In genomic region chr5:302951-303350, GRCh38 we compare ENCODE assay signal across 17 cellular contexts.
"Had no signal": no experiment of that assay in that cellular context is flagged by ENCODE, and none has a peak within 500 bp of the region (broad histone marks: within the 10 kb centered on the region; RNA-seq: fewer than 3 reads in every experiment).

No MANE protein-coding gene starts in this region.

- H3K27me3 ChIP-seq: adrenal gland, esophagus muscularis mucosa, gastroesophageal sphincter, heart left ventricle had no signal

- H3K9me3 Mint-ChIP-seq: activated B cell treated with CpG ODN at 0.5 μM for 24 hours; activated naive CD4-positive, alpha-beta T cell treated with anti-CD3 and anti-CD28 coated beads, Interleukin-2, amount 10 ng/mL, durations not matched to agents 7 days and 5 days; activated T-cell treated with anti-CD3 and anti-CD28 coated beads, Interleukin-2, amount 50 U/mL, for 4 hours; dendritic cell treated with granulocyte-macrophage colony-stimulating factor and Interleukin-4, amounts not matched to agents 40 ng/mL and 50 ng/mL, for 4 days; stimulated activated naive CD8-positive, alpha-beta T cell treated with anti-CD3 and anti-CD28 coated beads, Interleukin-15, amount 100 ng/mL, for 72 hours; T-helper 2 cell treated with Interferon-gamma antibody and Interleukin-4, amounts not matched to agents 5 μg/mL and 100 μg/mL, for 36 hours had no signal

- H3K9me3 ChIP-seq: adrenal gland, esophagus muscularis mucosa, gastroesophageal sphincter, heart left ventricle had no signal

- DNase-seq: activated B cell treated with CpG ODN at 0.5 μM for 24 hours; activated CD4-positive, alpha-beta T cell treated with anti-CD3 and anti-CD28 coated beads for 4 hours; activated CD8-positive, alpha-beta T cell treated with anti-CD3 and anti-CD28 coated beads, Interleukin-2, amount 10 ng/mL, durations not matched to agents 7 days and 5 days; activated naive CD4-positive, alpha-beta T cell treated with anti-CD3 and anti-CD28 coated beads, Interleukin-2, amount 10 ng/mL, durations not matched to agents 7 days and 5 days; activated T-cell treated with anti-CD3 and anti-CD28 coated beads, Interleukin-2, amount 50 U/mL, for 4 hours; adrenal gland; effector CD8-positive, alpha-beta T cell; mesenchymal stem cell; occipital lobe; stimulated activated CD4-positive, alpha-beta T cell treated with anti-CD3 and anti-CD28 coated beads, Interleukin-2, amount 100 ng/mL, for 24 hours; stimulated activated naive CD8-positive, alpha-beta T cell treated with anti-CD3 and anti-CD28 coated beads, Interleukin-15, amount 100 ng/mL, for 72 hours; trophoblast cell had no signal

- H3K4me3 ChIP-seq: adrenal gland, esophagus muscularis mucosa, gastroesophageal sphincter, heart left ventricle had no signal

- H3K27me3 Mint-ChIP-seq: activated B cell treated with CpG ODN at 0.5 μM for 24 hours; activated naive CD4-positive, alpha-beta T cell treated with anti-CD3 and anti-CD28 coated beads, Interleukin-2, amount 10 ng/mL, durations not matched to agents 7 days and 5 days; dendritic cell treated with granulocyte-macrophage colony-stimulating factor and Interleukin-4, amounts not matched to agents 40 ng/mL and 50 ng/mL, for 4 days; stimulated activated naive CD8-positive, alpha-beta T cell treated with anti-CD3 and anti-CD28 coated beads, Interleukin-15, amount 100 ng/mL, for 72 hours had no signal

- H3K27ac Mint-ChIP-seq: activated B cell treated with CpG ODN at 0.5 μM for 24 hours; activated CD8-positive, alpha-beta T cell treated with anti-CD3 and anti-CD28 coated beads, Interleukin-2, amount 10 ng/mL, durations not matched to agents 7 days and 5 days; activated naive CD4-positive, alpha-beta T cell treated with anti-CD3 and anti-CD28 coated beads, Interleukin-2, amount 10 ng/mL, durations not matched to agents 7 days and 5 days; dendritic cell treated with granulocyte-macrophage colony-stimulating factor and Interleukin-4, amounts not matched to agents 40 ng/mL and 50 ng/mL, for 4 days; stimulated activated naive CD8-positive, alpha-beta T cell treated with anti-CD3 and anti-CD28 coated beads, Interleukin-15, amount 100 ng/mL, for 72 hours; T-helper 2 cell treated with Interferon-gamma antibody and Interleukin-4, amounts not matched to agents 5 μg/mL and 100 μg/mL, for 36 hours had no signal

- H3K4me1 ChIP-seq: gastroesophageal sphincter had no signal

- H3K27ac ChIP-seq: adrenal gland, esophagus muscularis mucosa, gastroesophageal sphincter, heart left ventricle had no signal

- H3K4me3 Mint-ChIP-seq: activated B cell treated with CpG ODN at 0.5 μM for 24 hours; activated CD8-positive, alpha-beta T cell treated with anti-CD3 and anti-CD28 coated beads, Interleukin-2, amount 10 ng/mL, durations not matched to agents 7 days and 5 days; activated naive CD4-positive, alpha-beta T cell treated with anti-CD3 and anti-CD28 coated beads, Interleukin-2, amount 10 ng/mL, durations not matched to agents 7 days and 5 days; activated T-cell treated with anti-CD3 and anti-CD28 coated beads, Interleukin-2, amount 50 U/mL, for 4 hours; dendritic cell treated with granulocyte-macrophage colony-stimulating factor and Interleukin-4, amounts not matched to agents 40 ng/mL and 50 ng/mL, for 4 days; stimulated activated naive CD8-positive, alpha-beta T cell treated with anti-CD3 and anti-CD28 coated beads, Interleukin-15, amount 100 ng/mL, for 72 hours; T-helper 2 cell treated with Interferon-gamma antibody and Interleukin-4, amounts not matched to agents 5 μg/mL and 100 μg/mL, for 36 hours had no signal

- ATAC-seq: activated CD8-positive, alpha-beta T cell treated with anti-CD3 and anti-CD28 coated beads, Interleukin-2, amount 10 ng/mL, durations not matched to agents 7 days and 5 days; activated T-cell treated with anti-CD3 and anti-CD28 coated beads, Interleukin-2, amount 50 U/mL, for 4 hours; gastroesophageal sphincter; heart left ventricle; stimulated activated naive CD8-positive, alpha-beta T cell treated with anti-CD3 and anti-CD28 coated beads, Interleukin-15, amount 100 ng/mL, for 72 hours had no signal
